Comparison of ENCODE assay signal across 27 cellular contexts in the genomic region with DNA sequence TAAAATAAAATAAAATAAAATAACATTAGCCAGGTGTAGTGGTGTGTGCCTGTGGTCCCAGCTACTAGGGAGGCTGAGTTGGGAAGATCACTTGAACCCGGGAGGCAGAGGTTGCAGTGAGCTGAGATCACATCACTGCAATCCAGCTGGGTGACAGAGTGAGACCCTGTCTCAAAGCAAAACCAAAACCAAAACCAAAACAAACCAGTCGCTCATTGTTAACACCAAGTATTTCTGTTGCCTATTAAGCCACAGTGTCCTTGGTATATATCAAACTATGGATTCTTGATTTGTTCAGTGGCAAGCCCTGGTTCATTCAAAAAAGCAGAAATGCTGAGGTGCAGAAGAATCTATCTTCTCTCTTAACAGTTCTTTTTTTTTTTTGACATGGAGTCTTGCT.
DNase-seq lines count a peak whose midpoint lies in the region; ATAC-seq, FAIRE-seq and TF ChIP-seq lines count a peak whose summit lies in the region.
"Had no signal": no experiment of that assay in that cellular context is flagged by ENCODE, and none has a peak within 500 bp of the region (broad histone marks: within the 10 kb centered on the region; RNA-seq: fewer than 3 reads in every experiment).

No MANE protein-coding gene starts in this region.

- H3K27me3 ChIP-seq in upper lobe of left lung = no peaks in the 10 kb centered on the region
- H3K27me3 ChIP-seq: adrenal gland, brain microvascular endothelial cell, gastroesophageal sphincter, neural progenitor cell, right lobe of liver, stomach had no signal

- DNase-seq in activated CD4-positive, alpha-beta T cell treated with anti-CD3 and anti-CD28 coated beads, Interleukin-2, amount 10 ng/mL, durations not matched to agents 7 days and 5 days = peak; percentile 21
- no peak for DNase-seq in activated CD4-positive, alpha-beta T cell treated with anti-CD3 and anti-CD28 coated beads, Interleukin-2, amount 50 U/mL, for 4 hours
- DNase-seq in GM19239 (ENCODE audit: insufficient read length, low spot score) (no peak), immature natural killer cell (peak in 1 of 3 donors; percentile 13), upper lobe of left lung (no peak), SHP77 (lab: John Stamatoyannopoulos, UW) (no peak)
- DNase-seq: activated CD8-positive, alpha-beta T cell treated with anti-CD3 and anti-CD28 coated beads, Interleukin-2, amount 10 ng/mL, durations not matched to agents 7 days and 5 days; activated T-cell treated with anti-CD3 and anti-CD28 coated beads, Interleukin-2, amount 50 U/mL, for 48 hours; brain microvascular endothelial cell; effector CD8-positive, alpha-beta T cell; H7; KG1; lower lobe of right lung; NCI-H1694; NCI-H2227 treated with DMSO at 0.1 percent for 48 hours; NCI-H82 had no signal

- no peak for TF ChIP-seq EP300 in upper lobe of left lung (IDR thresholded peaks at IDR 0.05)

- no peak for TF ChIP-seq CTCF in upper lobe of left lung (IDR thresholded peaks at IDR 0.05)

- no peak for TF ChIP-seq POLR2A in upper lobe of left lung (IDR thresholded peaks at IDR 0.05)

- ATAC-seq in upper lobe of left lung (ENCODE audit: low FRiP score in 2 of 2) (no peak), GM19452 (IDR thresholded peaks at IDR 0.05; ENCODE audit: unreplicated experiment) (no peak)
- ATAC-seq: activated CD8-positive, alpha-beta T cell treated with anti-CD3 and anti-CD28 coated beads, Interleukin-2, amount 10 ng/mL, durations not matched to agents 7 days and 5 days; esophagus mucosa; gastroesophageal sphincter; lower lobe of right lung; right lobe of liver had no signal

- peaks cover 0 to 11% (median 2%) of the 10 kb centered on the region in 4 donors for H3K36me3 ChIP-seq in upper lobe of left lung
- H3K36me3 ChIP-seq: adrenal gland, brain microvascular endothelial cell, neural progenitor cell, right lobe of liver had no signal

- H3K4me3 Mint-ChIP-seq in activated CD4-positive, alpha-beta T cell treated with anti-CD3 and anti-CD28 coated beads, Interleukin-2, amount 10 ng/mL, durations not matched to agents 7 days and 5 days = no peak overlapping the region
- peak overlapping the region; percentile 41 for H3K4me3 Mint-ChIP-seq in T-helper 1 cell treated with Interleukin-12 subunit alpha and Interleukin-12 subunit beta and Interleukin-4 antibody, amounts not matched to agents 30 μg/mL and 1 μg/mL, for 36 hours
- H3K4me3 Mint-ChIP-seq in immature natural killer cell = peak overlapping the region in 2 of 5 donors; percentile 55 to 60
- H3K4me3 Mint-ChIP-seq: activated CD8-positive, alpha-beta T cell treated with anti-CD3 and anti-CD28 coated beads, Interleukin-2, amount 10 ng/mL, durations not matched to agents 7 days and 5 days; neural progenitor cell; type B pancreatic cell had no signal

- CTCF ChIA-PET in activated CD4-positive, alpha-beta T cell treated with anti-CD3 and anti-CD28 coated beads, Interleukin-2, amount 10 ng/mL, durations not matched to agents 7 days and 5 days (lab: Charles Lee) = interaction anchor here (1.0 kb wide), 1 partner anchor 26 kb away, joined by 3 read pairs; no protein-coding TSS in a partner anchor

- H3K9me3 Mint-ChIP-seq in activated CD4-positive, alpha-beta T cell treated with anti-CD3 and anti-CD28 coated beads, Interleukin-2, amount 10 ng/mL, durations not matched to agents 7 days and 5 days = no peaks in the 10 kb centered on the region
- H3K9me3 Mint-ChIP-seq in T-helper 1 cell treated with Interleukin-12 subunit alpha and Interleukin-12 subunit beta and Interleukin-4 antibody, amounts not matched to agents 30 μg/mL and 1 μg/mL, for 36 hours = no peaks in the 10 kb centered on the region
- peaks cover 0 to 2% (median 0%) of the 10 kb centered on the region in 6 donors for H3K9me3 Mint-ChIP-seq in immature natural killer cell
- H3K9me3 Mint-ChIP-seq: type B pancreatic cell had no signal

- peaks cover 14 to 25% (median 17%) of the 10 kb centered on the region in 4 donors for H3K4me1 ChIP-seq in upper lobe of left lung
- H3K4me1 ChIP-seq: neural progenitor cell had no signal

- peak; percentile 72 for FAIRE-seq in GM19239 (lab: Jason Lieb, UNC)
- FAIRE-seq: keratinocyte had no signal

- H3K27ac ChIP-seq in upper lobe of left lung = no peak overlapping the region
- H3K27ac ChIP-seq: adrenal gland, brain microvascular endothelial cell, C4-2B, gastroesophageal sphincter, lower lobe of right lung, neural progenitor cell, right lobe of liver, stomach had no signal

- H3K4me3 ChIP-seq in upper lobe of left lung = no peak overlapping the region
- H3K4me3 ChIP-seq: adrenal gland, gastroesophageal sphincter, lower lobe of right lung, neural progenitor cell, right lobe of liver, stomach had no signal

- H3K4me1 Mint-ChIP-seq in activated CD4-positive, alpha-beta T cell treated with anti-CD3 and anti-CD28 coated beads, Interleukin-2, amount 10 ng/mL, durations not matched to agents 7 days and 5 days = peaks cover 50% of the 10 kb centered on the region
- H3K4me1 Mint-ChIP-seq in T-helper 1 cell treated with Interleukin-12 subunit alpha and Interleukin-12 subunit beta and Interleukin-4 antibody, amounts not matched to agents 30 μg/mL and 1 μg/mL, for 36 hours (ENCODE audit: low read depth) = peaks cover 37% of the 10 kb centered on the region
- H3K4me1 Mint-ChIP-seq in immature natural killer cell = peaks cover 20 to 31% of the 10 kb centered on the region in 2 donors

- H3K36me3 Mint-ChIP-seq in activated CD4-positive, alpha-beta T cell treated with anti-CD3 and anti-CD28 coated beads, Interleukin-2, amount 10 ng/mL, durations not matched to agents 7 days and 5 days (ENCODE audit: low read depth) = peaks cover 2% of the 10 kb centered on the region
- H3K36me3 Mint-ChIP-seq in T-helper 1 cell treated with Interleukin-12 subunit alpha and Interleukin-12 subunit beta and Interleukin-4 antibody, amounts not matched to agents 30 μg/mL and 1 μg/mL, for 36 hours (ENCODE audit: low read depth) = peaks cover 2% of the 10 kb centered on the region
- H3K36me3 Mint-ChIP-seq in immature natural killer cell = peaks cover 0 to 8% (median 4%) of the 10 kb centered on the region in 3 donors

- no peaks in the 10 kb centered on the region for H3K27me3 Mint-ChIP-seq in activated CD4-positive, alpha-beta T cell treated with anti-CD3 and anti-CD28 coated beads, Interleukin-2, amount 10 ng/mL, durations not matched to agents 7 days and 5 days
- no peaks in the 10 kb centered on the region for H3K27me3 Mint-ChIP-seq in T-helper 1 cell treated with Interleukin-12 subunit alpha and Interleukin-12 subunit beta and Interleukin-4 antibody, amounts not matched to agents 30 μg/mL and 1 μg/mL, for 36 hours (ENCODE audit: low read depth)
- peaks cover under 1 to 7% (median 2%) of the 10 kb centered on the region in 3 donors for H3K27me3 Mint-ChIP-seq in immature natural killer cell (ENCODE audit: low read depth in 3 of 3)
- H3K27me3 Mint-ChIP-seq: type B pancreatic cell had no signal

- no peaks in the 10 kb centered on the region for H3K9me3 ChIP-seq in upper lobe of left lung
- H3K9me3 ChIP-seq: adrenal gland, gastroesophageal sphincter, lower lobe of right lung, right lobe of liver, stomach had no signal

- 63 to 73% methylated on average over 2 of the region's 2 CpGs for WGBS in upper lobe of left lung, 2 donors

- POLR2A ChIA-PET in activated CD4-positive, alpha-beta T cell treated with anti-CD3 and anti-CD28 coated beads, Interleukin-2, amount 10 ng/mL, durations not matched to agents 7 days and 5 days (lab: Charles Lee) = no interaction called here

- peak overlapping the region; percentile 72 for H3K27ac Mint-ChIP-seq in activated CD4-positive, alpha-beta T cell treated with anti-CD3 and anti-CD28 coated beads, Interleukin-2, amount 10 ng/mL, durations not matched to agents 7 days and 5 days
- H3K27ac Mint-ChIP-seq in T-helper 1 cell treated with Interleukin-12 subunit alpha and Interleukin-12 subunit beta and Interleukin-4 antibody, amounts not matched to agents 30 μg/mL and 1 μg/mL, for 36 hours = peak overlapping the region; percentile 75
- H3K27ac Mint-ChIP-seq in immature natural killer cell = peak overlapping the region in 4 of 6 donors; percentile 49 to 79 (median 71)
- H3K27ac Mint-ChIP-seq: activated CD8-positive, alpha-beta T cell treated with anti-CD3 and anti-CD28 coated beads, Interleukin-2, amount 10 ng/mL, durations not matched to agents 7 days and 5 days; neural progenitor cell; type B pancreatic cell had no signal
